In genomic region chr10:124388476-124388822, GRCh38 we compare ENCODE assay signal across 10 cellular contexts. TPM values are rescaled to one million over a fixed set of nuclear protein-coding genes. Genes with fewer than 3 reads are reported as not detected.
DNase-seq lines count a peak whose midpoint lies in the region; ATAC-seq and TF ChIP-seq lines count a peak whose summit lies in the region.
"Had no signal": no experiment of that assay in that cellular context is flagged by ENCODE, and none has a peak within 500 bp of the region (broad histone marks: within the 10 kb centered on the region; RNA-seq: fewer than 3 reads in every experiment).

No MANE protein-coding gene starts in this region.

- no peaks in the 10 kb centered on the region for H3K9me3 Mint-ChIP-seq in CD8-positive, alpha-beta T cell
- no peaks in the 10 kb centered on the region for H3K9me3 Mint-ChIP-seq in progenitor cell of endocrine pancreas (ENCODE audit: low read depth)

- no peak overlapping the region for H3K27ac Mint-ChIP-seq in CD8-positive, alpha-beta T cell
- no peak overlapping the region for H3K27ac Mint-ChIP-seq in progenitor cell of endocrine pancreas
- H3K27ac Mint-ChIP-seq: activated T-cell treated with anti-CD3 and anti-CD28 coated beads, Interleukin-2, amount 50 U/mL, for 72 hours had no signal

- H3K27ac ChIP-seq in CD8-positive, alpha-beta T cell (ENCODE audit: low read depth, low read length): no peak overlapping the region
- H3K27ac ChIP-seq in Peyer's patch (no peak overlapping the region), left ventricle myocardium inferior (replicated peaks) (no peak overlapping the region), caudate nucleus (ENCODE audit: low read depth, low read length) (no peak overlapping the region)

- no peak for TF ChIP-seq POLR2A in Peyer's patch (IDR thresholded peaks at IDR 0.05)

- DNase-seq in CD8-positive, alpha-beta T cell: no peak
- peak in 1 of 3 donors; percentile 51 for DNase-seq in Peyer's patch
- DNase-seq in left ventricle myocardium inferior: no peak
- DNase-seq in progenitor cell of endocrine pancreas (ENCODE audit: low spot score, unreplicated experiment): no peak
- DNase-seq in cerebellar cortex (ENCODE audit: low spot score): no peak
- no peak for DNase-seq in hepatic stellate cell (ENCODE audit: low spot score)
- no peak for DNase-seq in GM19238 (ENCODE audit: insufficient read length, low spot score)
- no peak for DNase-seq in caudate nucleus (lab: John Stamatoyannopoulos, UW)
- DNase-seq: SIG-M5 had no signal

- peak overlapping the region; percentile 60 for H3K4me3 ChIP-seq in CD8-positive, alpha-beta T cell (ENCODE audit: low read depth, low read length)
- H3K4me3 ChIP-seq in Peyer's patch: peak overlapping the region; percentile 33 to 66 (median 54)
- H3K4me3 ChIP-seq in left ventricle myocardium inferior: peak overlapping the region; percentile 71

- no peak for ATAC-seq in CD8-positive, alpha-beta T cell

- POLR2A ChIA-PET in CD8-positive, alpha-beta T cell (lab: Charles Lee): interaction anchor here (1.5 kb wide), 1 partner anchor 394 kb away, joined by 10 read pairs; no protein-coding TSS in a partner anchor

- intact Hi-C loops in CD8-positive, alpha-beta T cell (cut with DNase I, micrococcal nuclease): loop anchor here in 1 of 2 experiments (5.0 to 10.0 kb wide), 2 partner anchors 1254 to 1329 kb away; partner anchors contain the start of genes EDRF1 and HMX3
- intact Hi-C loops in left ventricle myocardium inferior (cut with micrococcal nuclease): no loop called here

- H3K27me3 Mint-ChIP-seq in CD8-positive, alpha-beta T cell (ENCODE audit: low read depth): peaks cover 6% of the 10 kb centered on the region
- H3K27me3 Mint-ChIP-seq in progenitor cell of endocrine pancreas: peaks cover 27% of the 10 kb centered on the region

- H3K4me3 Mint-ChIP-seq in CD8-positive, alpha-beta T cell: peak overlapping the region; percentile 66
- peak overlapping the region; percentile 5 for H3K4me3 Mint-ChIP-seq in progenitor cell of endocrine pancreas (ENCODE audit: low read depth)

- no peak for TF ChIP-seq CTCF in CD8-positive, alpha-beta T cell (IDR thresholded peaks at IDR 0.05)
- no peak for TF ChIP-seq CTCF in Peyer's patch (IDR thresholded peaks at IDR 0.05)
- TF ChIP-seq CTCF in left ventricle myocardium inferior (IDR thresholded peaks at IDR 0.05; ENCODE audit: borderline replicate concordance): no peak
- no peak for TF ChIP-seq CTCF in progenitor cell of endocrine pancreas (IDR thresholded peaks at IDR 0.05; ENCODE audit: unreplicated experiment)

- peaks cover 2% of the 10 kb centered on the region for H3K4me1 Mint-ChIP-seq in CD8-positive, alpha-beta T cell (ENCODE audit: low read depth)
- H3K4me1 Mint-ChIP-seq in progenitor cell of endocrine pancreas (ENCODE audit: low read depth): no peaks in the 10 kb centered on the region

- H3K36me3 ChIP-seq in CD8-positive, alpha-beta T cell (ENCODE audit: insufficient read depth, low read length): no peaks in the 10 kb centered on the region
- H3K36me3 ChIP-seq in Peyer's patch (no peaks in the 10 kb centered on the region), left ventricle myocardium inferior (no peaks in the 10 kb centered on the region)

- H3K9me3 ChIP-seq in CD8-positive, alpha-beta T cell (ENCODE audit: low read length): no peaks in the 10 kb centered on the region
- H3K9me3 ChIP-seq in Peyer's patch: no peaks in the 10 kb centered on the region
- H3K9me3 ChIP-seq in left ventricle myocardium inferior (replicated peaks): no peaks in the 10 kb centered on the region

- no peaks in the 10 kb centered on the region for H3K27me3 ChIP-seq in CD8-positive, alpha-beta T cell (ENCODE audit: insufficient read depth, low read length)
- no peaks in the 10 kb centered on the region for H3K27me3 ChIP-seq in Peyer's patch
- peaks cover 8% of the 10 kb centered on the region for H3K27me3 ChIP-seq in left ventricle myocardium inferior (ENCODE audit: low read depth)

- H3K4me1 ChIP-seq in CD8-positive, alpha-beta T cell (ENCODE audit: insufficient read depth, low read length): peaks cover 10% of the 10 kb centered on the region
- peaks cover 3 to 11% (median 4%) of the 10 kb centered on the region in 4 donors for H3K4me1 ChIP-seq in Peyer's patch
- H3K4me1 ChIP-seq in left ventricle myocardium inferior: peaks cover 10% of the 10 kb centered on the region

- no peaks in the 10 kb centered on the region for H3K36me3 Mint-ChIP-seq in CD8-positive, alpha-beta T cell
- no peaks in the 10 kb centered on the region for H3K36me3 Mint-ChIP-seq in progenitor cell of endocrine pancreas (ENCODE audit: insufficient read depth)

- CTCF ChIA-PET in CD8-positive, alpha-beta T cell (lab: Charles Lee): interaction anchor here (0.7 to 9.7 kb wide), 15 partner anchors 8 to 806 kb away, joined by 3 to 198 read pairs (median 5); no protein-coding TSS in a partner anchor

RNA-seq across cellular contexts. Expression of gene OAT, which starts 30.3 kb away (rescaled TPM):
- total RNA-seq in CD8-positive, alpha-beta T cell: 10 to 100 TPM; 49.8 to 56.1 TPM
- total RNA-seq in Peyer's patch (1,000 to 10,000 TPM in 1 of 4 donors, 100 to 1,000 TPM in 3; 155 to 1,170 (median 625) TPM), left ventricle myocardium inferior (24.3 TPM), progenitor cell of endocrine pancreas (35.0 and 37.1 TPM in 2 replicates)
